ENCODE assay signal across 17 cellular contexts in genomic region chr5:118687671-118688621, GRCh38.
DNase-seq lines count a peak whose midpoint lies in the region; ATAC-seq and TF ChIP-seq lines count a peak whose summit lies in the region.
"Had no signal": no experiment of that assay in that cellular context is flagged by ENCODE, and none has a peak within 500 bp of the region (broad histone marks: within the 10 kb centered on the region; RNA-seq: fewer than 3 reads in every experiment).

No MANE protein-coding gene starts in this region.

- peaks cover 21% of the 10 kb centered on the region for H3K4me1 Mint-ChIP-seq in osteocyte (ENCODE audit: unreplicated experiment)

- H3K4me3 Mint-ChIP-seq in osteocyte (ENCODE audit: unreplicated experiment) = no peak overlapping the region

- H3K27ac Mint-ChIP-seq in osteocyte (ENCODE audit: unreplicated experiment) = peak overlapping the region; percentile 65

- DNase-seq in osteocyte (ENCODE audit: extremely low spot score, unreplicated experiment) (no peak), inferior parietal cortex (ENCODE audit: extremely low spot score) (no peak), MV-4-11 (lab: John Stamatoyannopoulos, UW) (no peak), ecto neural progenitor cell (ENCODE audit: low spot score) (no peak), NCI-H2196 (lab: John Stamatoyannopoulos, UW; ENCODE audit: unreplicated experiment) (no peak)
- DNase-seq: activated CD4-positive, alpha-beta T cell treated with anti-CD3 and anti-CD28 coated beads for 48 hours; activated T-cell treated with anti-CD3 and anti-CD28 coated beads, Interleukin-2, amount 50 U/mL, for 48 hours; amygdala; BE2C; NCI-H1436; NCI-H69; right cardiac atrium; stomach; T-helper 2 cell had no signal

- no peaks in the 10 kb centered on the region for H3K36me3 Mint-ChIP-seq in osteocyte (ENCODE audit: unreplicated experiment)

- H3K9me3 Mint-ChIP-seq in osteocyte (ENCODE audit: unreplicated experiment) = no peaks in the 10 kb centered on the region

- no peak for TF ChIP-seq CTCF in osteocyte (IDR thresholded peaks at IDR 0.05)

- no peaks in the 10 kb centered on the region for H3K27me3 Mint-ChIP-seq in osteocyte (ENCODE audit: unreplicated experiment)

- ATAC-seq in GM19025 (IDR thresholded peaks at IDR 0.05; ENCODE audit: low read depth, unreplicated experiment) (peak; percentile 45), HG02678 (IDR thresholded peaks at IDR 0.05; ENCODE audit: unreplicated experiment) (peak; percentile 58), HG03565 (IDR thresholded peaks at IDR 0.05; ENCODE audit: unreplicated experiment) (peak; percentile 42)
- ATAC-seq: right cardiac atrium had no signal
